In the genomic region with DNA sequence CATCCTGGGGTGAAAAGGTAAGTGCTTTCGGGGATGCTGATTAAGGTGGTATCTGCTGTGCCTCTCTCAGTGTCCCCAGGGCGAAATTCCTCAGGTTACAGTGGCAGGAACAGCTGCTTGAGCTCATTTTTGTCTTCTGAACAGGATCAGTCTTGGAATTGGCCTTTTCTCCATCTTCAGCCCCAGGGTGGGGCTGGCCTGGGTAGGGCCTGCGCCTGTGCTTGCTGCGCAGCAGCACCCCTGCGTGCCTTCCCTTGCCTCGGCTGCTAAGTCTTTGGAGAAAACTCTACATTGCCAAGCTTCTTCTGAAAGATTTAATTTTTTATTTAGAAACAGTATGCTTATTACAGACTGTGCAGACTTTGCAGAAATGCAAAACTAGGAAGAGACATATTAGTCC, we compare ENCODE assay signal across 23 cellular contexts.
"Had no signal": no experiment of that assay in that cellular context is flagged by ENCODE, and none has a peak within 500 bp of the region (broad histone marks: within the 10 kb centered on the region; RNA-seq: fewer than 3 reads in every experiment).

No MANE protein-coding gene starts in this region.

- H3K4me3 Mint-ChIP-seq: activated CD8-positive, alpha-beta T cell treated with anti-CD3 and anti-CD28 coated beads for 36 hours; activated naive CD8-positive, alpha-beta T cell; activated T-cell treated with anti-CD3 and anti-CD28 coated beads, Interleukin-2, amount 50 U/mL, for 4 hours; activated T-helper 17 cell treated with anti-CD3 and anti-CD28 coated beads, Interleukin-2, amount 50 U/mL, for 72 hours had no signal

- H3K9me3 Mint-ChIP-seq: activated CD8-positive, alpha-beta T cell treated with anti-CD3 and anti-CD28 coated beads for 36 hours; activated T-cell treated with anti-CD3 and anti-CD28 coated beads, Interleukin-2, amount 50 U/mL, for 4 hours; activated T-helper 17 cell treated with anti-CD3 and anti-CD28 coated beads, Interleukin-2, amount 50 U/mL, for 72 hours had no signal

- H3K4me1 ChIP-seq: body of pancreas had no signal

- H3K27ac ChIP-seq: body of pancreas, epithelial cell of prostate, esophagus squamous epithelium had no signal

- H3K4me3 ChIP-seq: body of pancreas, esophagus squamous epithelium, heart left ventricle had no signal

- H3K27me3 ChIP-seq: body of pancreas, esophagus squamous epithelium, heart left ventricle had no signal

- DNase-seq: activated CD4-positive, alpha-beta T cell treated with anti-CD3 and anti-CD28 coated beads for 48 hours; activated CD4-positive, alpha-beta T cell treated with anti-CD3 and anti-CD28 coated beads, Interleukin-2, amount 50 U/mL, for 1 hour; activated CD4-positive, alpha-beta T cell treated with anti-CD3 and anti-CD28 coated beads, Interleukin-2, amount 50 U/mL, for 48 hours; activated CD8-positive, alpha-beta memory T cell treated with anti-CD3 and anti-CD28 coated beads for 24 hours; activated CD8-positive, alpha-beta T cell treated with anti-CD3 and anti-CD28 coated beads for 36 hours; activated effector memory CD4-positive, alpha-beta T cell treated with Interleukin-2 at 50 U/mL for 16 hours; activated gamma-delta T cell treated with Interleukin-2 at 50 U/mL for 16 hours; activated naive CD4-positive, alpha-beta T cell treated with anti-CD3 and anti-CD28 coated beads, Interleukin-2, amount 50 U/mL, for 16 hours; activated naive CD4-positive, alpha-beta T cell treated with Interleukin-2 at 50 U/mL for 16 hours; activated T-cell treated with anti-CD3 and anti-CD28 coated beads, Interleukin-2, amount 50 U/mL, for 4 hours; amniotic stem cell; anterior cingulate cortex; body of pancreas; caudate nucleus; effector CD8-positive, alpha-beta T cell; esophagus squamous epithelium; glutamatergic neuron; heart left ventricle; T-helper 2 cell had no signal

- ATAC-seq: activated CD4-positive, CD25-positive, alpha-beta regulatory T cell treated with anti-CD3 and anti-CD28 coated beads, Interleukin-2, amount 50 U/mL, for 24 hours; activated CD8-positive, alpha-beta T cell treated with anti-CD3 and anti-CD28 coated beads for 36 hours; activated T-cell treated with anti-CD3 and anti-CD28 coated beads, Interleukin-2, amount 50 U/mL, for 4 hours; activated T-helper 17 cell treated with anti-CD3 and anti-CD28 coated beads, Interleukin-2, amount 50 U/mL, for 72 hours; body of pancreas; heart left ventricle had no signal

- H3K4me1 Mint-ChIP-seq: activated T-helper 17 cell treated with anti-CD3 and anti-CD28 coated beads, Interleukin-2, amount 50 U/mL, for 72 hours had no signal

- H3K9me3 ChIP-seq: body of pancreas, esophagus squamous epithelium had no signal

- H3K27ac Mint-ChIP-seq: activated CD8-positive, alpha-beta T cell treated with anti-CD3 and anti-CD28 coated beads for 36 hours; activated naive CD8-positive, alpha-beta T cell; activated T-helper 17 cell treated with anti-CD3 and anti-CD28 coated beads, Interleukin-2, amount 50 U/mL, for 72 hours had no signal

- H3K27me3 Mint-ChIP-seq: activated CD8-positive, alpha-beta T cell treated with anti-CD3 and anti-CD28 coated beads for 36 hours; activated naive CD8-positive, alpha-beta T cell; activated T-helper 17 cell treated with anti-CD3 and anti-CD28 coated beads, Interleukin-2, amount 50 U/mL, for 72 hours had no signal
